Comparison of ENCODE assay signal across 11 cellular contexts in the genomic region with DNA sequence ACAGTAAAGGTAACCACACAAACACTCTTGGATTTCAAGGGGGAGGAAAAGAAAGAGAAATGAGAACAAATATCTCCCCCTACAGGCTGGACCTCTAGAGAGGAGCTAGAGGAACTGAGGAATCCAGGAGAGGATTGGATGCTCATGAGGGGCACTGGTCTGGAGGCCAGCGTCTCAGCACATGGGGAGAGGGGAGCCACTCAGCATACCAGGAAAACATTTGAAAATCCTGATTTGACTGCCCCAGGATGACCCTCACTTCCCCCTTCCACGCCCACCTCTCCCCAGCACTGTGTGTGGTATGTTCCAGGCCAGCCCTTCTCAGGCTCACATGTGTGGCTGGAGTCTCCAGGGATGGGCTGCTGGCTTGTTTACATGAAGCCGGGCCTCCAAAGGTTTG.
DNase-seq lines count a peak whose midpoint lies in the region; TF ChIP-seq lines count a peak whose summit lies in the region.
"Had no signal": no experiment of that assay in that cellular context is flagged by ENCODE, and none has a peak within 500 bp of the region (broad histone marks: within the 10 kb centered on the region; RNA-seq: fewer than 3 reads in every experiment).

No MANE protein-coding gene starts in this region.

- peaks cover 6% of the 10 kb centered on the region for H3K4me1 Mint-ChIP-seq in CD14-positive monocyte
- H3K4me1 Mint-ChIP-seq in activated naive CD4-positive, alpha-beta T cell treated with anti-CD3 and anti-CD28 coated beads, Interleukin-2, amount 10 ng/mL, durations not matched to agents 7 days and 5 days = no peaks in the 10 kb centered on the region

- peak; percentile 13 for TF ChIP-seq CTCF in CD14-positive monocyte (IDR thresholded peaks at IDR 0.05)

- H3K4me3 ChIP-seq in H7 (ENCODE audit: insufficient read depth, low read depth, low read length) = no peak overlapping the region
- H3K4me3 ChIP-seq: ovary, tibial artery had no signal

- peaks cover 0 to 3% (median 2%) of the 10 kb centered on the region in 3 donors for H3K27me3 Mint-ChIP-seq in CD14-positive monocyte (ENCODE audit: low read depth in 3 of 3)
- peaks cover 30% of the 10 kb centered on the region for H3K27me3 Mint-ChIP-seq in activated naive CD4-positive, alpha-beta T cell treated with anti-CD3 and anti-CD28 coated beads, Interleukin-2, amount 10 ng/mL, durations not matched to agents 7 days and 5 days

- no peaks in the 10 kb centered on the region for H3K36me3 ChIP-seq in H7 (replicated peaks; ENCODE audit: control insufficient read depth, insufficient read depth, low read length)
- H3K36me3 ChIP-seq: ovary, tibial artery had no signal

- peaks cover 3 to 4% of the 10 kb centered on the region in 2 donors for H3K36me3 Mint-ChIP-seq in CD14-positive monocyte
- no peaks in the 10 kb centered on the region for H3K36me3 Mint-ChIP-seq in activated naive CD4-positive, alpha-beta T cell treated with anti-CD3 and anti-CD28 coated beads, Interleukin-2, amount 10 ng/mL, durations not matched to agents 7 days and 5 days

- H3K9me3 Mint-ChIP-seq in CD14-positive monocyte = peaks cover 0 to 3% (median 0%) of the 10 kb centered on the region in 7 donors
- H3K9me3 Mint-ChIP-seq in activated naive CD4-positive, alpha-beta T cell treated with anti-CD3 and anti-CD28 coated beads, Interleukin-2, amount 10 ng/mL, durations not matched to agents 7 days and 5 days = no peaks in the 10 kb centered on the region

- CTCF ChIA-PET in activated naive CD4-positive, alpha-beta T cell treated with anti-CD3 and anti-CD28 coated beads, Interleukin-2, amount 10 ng/mL, durations not matched to agents 7 days and 5 days (lab: Charles Lee) = interaction anchor here (0.6 kb wide), 1 partner anchor 535 kb away, joined by 3 read pairs; no protein-coding TSS in a partner anchor

- H3K27ac Mint-ChIP-seq in CD14-positive monocyte = peak overlapping the region in 1 of 7 donors; percentile 5
- H3K27ac Mint-ChIP-seq in activated naive CD4-positive, alpha-beta T cell treated with anti-CD3 and anti-CD28 coated beads, Interleukin-2, amount 10 ng/mL, durations not matched to agents 7 days and 5 days = no peak overlapping the region

- DNase-seq in CD14-positive monocyte (ENCODE audit: low spot score) = no peak
- peak; percentile 43 for DNase-seq in H7
- DNase-seq in amniotic epithelial cell (ENCODE audit: low read depth) = peak; percentile 7
- DNase-seq in iPS-NIHi7 (ENCODE audit: extremely low spot score) = peak; percentile 52
- no peak for DNase-seq in GM19238 (ENCODE audit: insufficient read length, low spot score)
- no peak for DNase-seq in activated naive CD4-positive, alpha-beta T cell treated with anti-CD3 and anti-CD28 coated beads, Interleukin-2, amount 10 ng/mL, durations not matched to agents 7 days and 5 days
- no peak for DNase-seq in activated CD4-positive, alpha-beta T cell treated with anti-CD3 and anti-CD28 coated beads, Interleukin-2, amount 50 U/mL, for 4 hours
- no peak for DNase-seq in NCI-H146 treated with DMSO at 0.1 percent for 48 hours (lab: John Stamatoyannopoulos, UW; ENCODE audit: unreplicated experiment)
- DNase-seq: NCI-H1436, ovary, tibial artery had no signal

- no peaks in the 10 kb centered on the region for H3K27me3 ChIP-seq in H7 (ENCODE audit: control insufficient read depth, insufficient read depth, low read length)
- H3K27me3 ChIP-seq: ovary, tibial artery had no signal

- intact Hi-C loops in CD14-positive monocyte (cut with micrococcal nuclease) = no loop called here

- H3K4me3 Mint-ChIP-seq in CD14-positive monocyte = no peak overlapping the region
- H3K4me3 Mint-ChIP-seq in activated naive CD4-positive, alpha-beta T cell treated with anti-CD3 and anti-CD28 coated beads, Interleukin-2, amount 10 ng/mL, durations not matched to agents 7 days and 5 days = no peak overlapping the region

Comparison
In these comparisons a context has a peak if more than half of its experiments do, and no peak if none do; other contexts are left out.
1. DNase-seq: peak in H7 (single experiment), amniotic epithelial cell (single experiment) and iPS-NIHi7 (single experiment); none in CD14-positive monocyte (single experiment), GM19238 (single experiment), activated naive CD4-positive, alpha-beta T cell treated with anti-CD3 and anti-CD28 coated beads, Interleukin-2, amount 10 ng/mL, durations not matched to agents 7 days and 5 days (single experiment), activated CD4-positive, alpha-beta T cell treated with anti-CD3 and anti-CD28 coated beads, Interleukin-2, amount 50 U/mL, for 4 hours (0 of 2) and NCI-H146 treated with DMSO at 0.1 percent for 48 hours (single experiment).